Comparison of ENCODE assay signal across 1 cellular context in genomic region chr7:134947329-134947728, GRCh38.
TF ChIP-seq lines count a peak whose summit lies in the region.

No MANE protein-coding gene starts in this region.

TF ChIP-seq in K562, 482 proteins besides CTCF, POLR2A, EP300 and RAD21:
- TF ChIP-seq ZBTB26 (CRISPR knock-in tag; IDR thresholded peaks at IDR 0.05) (no peak), ZFPM2 (CRISPR knock-in tag; IDR thresholded peaks at IDR 0.05) (no peak), MAX (CRISPR knock-in tag; IDR thresholded peaks at IDR 0.05) (no peak), CBFB (CRISPR knock-in tag; IDR thresholded peaks at IDR 0.05) (0 out of 2 replicates have a peak, but pooled peaks have one; percentile 32)
